Comparison of ENCODE assay signal across 12 cellular contexts in genomic region chr3:114308377-114308776, GRCh38. TPM values are rescaled to one million over a fixed set of nuclear protein-coding genes. Genes with fewer than 3 reads are reported as not detected.
DNase-seq lines count a peak whose midpoint lies in the region; ATAC-seq lines count a peak whose summit lies in the region.
"Had no signal": no experiment of that assay in that cellular context is flagged by ENCODE, and none has a peak within 500 bp of the region (broad histone marks: within the 10 kb centered on the region; RNA-seq: fewer than 3 reads in every experiment).

No MANE protein-coding gene starts in this region.

- DNase-seq in effector memory CD4-positive, alpha-beta T cell, result no peak
- DNase-seq in AG08395 (ENCODE audit: low spot score) (no peak), left lobe of liver (ENCODE audit: low spot score) (no peak), HT-29 (ENCODE audit: low spot score) (no peak), substantia nigra (lab: John Stamatoyannopoulos, UW) (no peak)
- DNase-seq: adrenal gland; effector CD8-positive, alpha-beta T cell; NCI-H1092 treated with DMSO at 0.1 percent for 48 hours had no signal

- no peak overlapping the region for H3K4me3 ChIP-seq in effector memory CD4-positive, alpha-beta T cell (ENCODE audit: insufficient read depth, low read depth, low read length, poor library complexity, severe bottlenecking)
- H3K4me3 ChIP-seq: adrenal gland had no signal

- no peaks in the 10 kb centered on the region for H3K36me3 ChIP-seq in effector memory CD4-positive, alpha-beta T cell (ENCODE audit: control insufficient read depth, insufficient read depth, low read length)
- H3K36me3 ChIP-seq: adrenal gland had no signal

- no peaks in the 10 kb centered on the region for H3K27me3 ChIP-seq in effector memory CD4-positive, alpha-beta T cell (replicated peaks; ENCODE audit: control insufficient read depth, insufficient read depth, low read length, poor library complexity, severe bottlenecking)
- H3K27me3 ChIP-seq: adrenal gland had no signal

- H3K9me3 ChIP-seq in effector memory CD4-positive, alpha-beta T cell (ENCODE audit: control insufficient read depth, low read length), result no peaks in the 10 kb centered on the region
- H3K9me3 ChIP-seq: adrenal gland had no signal

- H3K27ac ChIP-seq in effector memory CD4-positive, alpha-beta T cell (ENCODE audit: insufficient read depth, low read length, poor library complexity, severe bottlenecking), result peak overlapping the region; percentile 72
- H3K27ac ChIP-seq in substantia nigra (ENCODE audit: low read depth, low read length, poor library complexity, severe bottlenecking), result no peak overlapping the region
- H3K27ac ChIP-seq: adrenal gland had no signal

- peaks cover 25% of the 10 kb centered on the region for H3K4me1 ChIP-seq in effector memory CD4-positive, alpha-beta T cell (ENCODE audit: control insufficient read depth, insufficient read depth, low read length, poor library complexity, severe bottlenecking)
- H3K4me1 ChIP-seq: adrenal gland had no signal

- ATAC-seq in GM18907 (IDR thresholded peaks at IDR 0.05; ENCODE audit: unreplicated experiment), result peak; percentile 28
- peak; percentile 8 for ATAC-seq in GM21576 (IDR thresholded peaks at IDR 0.05; ENCODE audit: unreplicated experiment)
- ATAC-seq in HG03432 (IDR thresholded peaks at IDR 0.05; ENCODE audit: unreplicated experiment), result peak; percentile 22
- ATAC-seq in left lobe of liver, result no peak

RNA-seq across cellular contexts. Expression of gene TIGIT, which starts 14.5 kb away (rescaled TPM):
- 0.10 TPM for total RNA-seq in left lobe of liver
- not detected in 2 replicates for total RNA-seq in HT-29 (2014; rRNA removed; shearing (Covaris generic))
- total RNA-seq: pulmonary artery endothelial cell had no signal
